Comparison of ENCODE assay signal across 2 cellular contexts in the genomic region with DNA sequence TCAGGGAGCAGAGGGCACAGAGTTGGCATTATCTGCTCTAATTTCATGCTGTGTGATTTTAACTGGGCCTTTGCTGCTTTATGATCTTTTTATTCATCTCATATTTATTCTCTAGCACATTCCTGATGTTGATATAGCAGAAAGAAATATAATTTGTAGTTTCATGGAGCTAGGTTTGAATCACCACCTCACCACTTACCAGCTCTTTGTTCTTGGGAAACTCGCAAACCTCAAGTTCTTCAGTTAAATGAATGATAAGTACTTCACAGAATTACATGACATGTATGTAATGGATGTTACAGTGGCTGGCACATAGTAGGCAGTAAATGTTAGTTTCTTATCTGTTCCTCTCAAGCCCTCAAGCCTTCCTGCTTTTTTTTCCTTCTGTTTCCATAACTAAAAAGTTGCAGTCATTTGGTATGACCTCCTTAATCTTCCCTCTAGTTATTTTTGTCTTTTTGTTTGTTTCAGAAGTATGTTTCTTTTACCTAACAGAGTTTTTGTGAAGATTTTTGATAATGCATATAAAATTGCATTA.
A peak's percentile ranks its signal among the peaks of the same experiment; 100 is the strongest.
TF ChIP-seq lines count a peak whose summit lies in the region.

No MANE protein-coding gene starts in this region.

TF ChIP-seq in HEK293, 187 proteins besides CTCF, POLR2A, EP300 and RAD21:
- TF ChIP-seq, protein P1, sequence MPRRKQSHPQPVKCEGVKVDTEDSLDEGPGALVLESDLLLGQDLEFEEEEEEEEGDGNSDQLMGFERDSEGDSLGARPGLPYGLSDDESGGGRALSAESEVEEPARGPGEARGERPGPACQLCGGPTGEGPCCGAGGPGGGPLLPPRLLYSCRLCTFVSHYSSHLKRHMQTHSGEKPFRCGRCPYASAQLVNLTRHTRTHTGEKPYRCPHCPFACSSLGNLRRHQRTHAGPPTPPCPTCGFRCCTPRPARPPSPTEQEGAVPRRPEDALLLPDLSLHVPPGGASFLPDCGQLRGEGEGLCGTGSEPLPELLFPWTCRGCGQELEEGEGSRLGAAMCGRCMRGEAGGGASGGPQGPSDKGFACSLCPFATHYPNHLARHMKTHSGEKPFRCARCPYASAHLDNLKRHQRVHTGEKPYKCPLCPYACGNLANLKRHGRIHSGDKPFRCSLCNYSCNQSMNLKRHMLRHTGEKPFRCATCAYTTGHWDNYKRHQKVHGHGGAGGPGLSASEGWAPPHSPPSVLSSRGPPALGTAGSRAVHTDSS (tag by site-specific recombination; IDR thresholded peaks at IDR 0.05), result no peak
- TF ChIP-seq, protein P2, sequence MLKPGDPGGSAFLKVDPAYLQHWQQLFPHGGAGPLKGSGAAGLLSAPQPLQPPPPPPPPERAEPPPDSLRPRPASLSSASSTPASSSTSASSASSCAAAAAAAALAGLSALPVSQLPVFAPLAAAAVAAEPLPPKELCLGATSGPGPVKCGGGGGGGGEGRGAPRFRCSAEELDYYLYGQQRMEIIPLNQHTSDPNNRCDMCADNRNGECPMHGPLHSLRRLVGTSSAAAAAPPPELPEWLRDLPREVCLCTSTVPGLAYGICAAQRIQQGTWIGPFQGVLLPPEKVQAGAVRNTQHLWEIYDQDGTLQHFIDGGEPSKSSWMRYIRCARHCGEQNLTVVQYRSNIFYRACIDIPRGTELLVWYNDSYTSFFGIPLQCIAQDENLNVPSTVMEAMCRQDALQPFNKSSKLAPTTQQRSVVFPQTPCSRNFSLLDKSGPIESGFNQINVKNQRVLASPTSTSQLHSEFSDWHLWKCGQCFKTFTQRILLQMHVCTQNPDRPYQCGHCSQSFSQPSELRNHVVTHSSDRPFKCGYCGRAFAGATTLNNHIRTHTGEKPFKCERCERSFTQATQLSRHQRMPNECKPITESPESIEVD (tag by site-specific recombination; IDR thresholded peaks at IDR 0.05), result peak; percentile 60

TF ChIP-seq in K562, 482 proteins besides CTCF, POLR2A, EP300 and RAD21:
- TF ChIP-seq SOX6 (IDR thresholded peaks at IDR 0.05), result peak; percentile 35; the same call in 1 of the 2 replicates
- peak; percentile 7; the same call in 1 of the 2 replicates for TF ChIP-seq JUND (IDR thresholded peaks at IDR 0.05; ENCODE audit: borderline replicate concordance, low read depth, low read length)
- no peak for TF ChIP-seq JUND (tag; IDR thresholded peaks at IDR 0.05; ENCODE audit: borderline replicate concordance, low read depth, low read length)
- TF ChIP-seq ZNF76 (CRISPR knock-in tag; IDR thresholded peaks at IDR 0.05; ENCODE audit: borderline replicate concordance), result no peak
- TF ChIP-seq, protein P3, sequence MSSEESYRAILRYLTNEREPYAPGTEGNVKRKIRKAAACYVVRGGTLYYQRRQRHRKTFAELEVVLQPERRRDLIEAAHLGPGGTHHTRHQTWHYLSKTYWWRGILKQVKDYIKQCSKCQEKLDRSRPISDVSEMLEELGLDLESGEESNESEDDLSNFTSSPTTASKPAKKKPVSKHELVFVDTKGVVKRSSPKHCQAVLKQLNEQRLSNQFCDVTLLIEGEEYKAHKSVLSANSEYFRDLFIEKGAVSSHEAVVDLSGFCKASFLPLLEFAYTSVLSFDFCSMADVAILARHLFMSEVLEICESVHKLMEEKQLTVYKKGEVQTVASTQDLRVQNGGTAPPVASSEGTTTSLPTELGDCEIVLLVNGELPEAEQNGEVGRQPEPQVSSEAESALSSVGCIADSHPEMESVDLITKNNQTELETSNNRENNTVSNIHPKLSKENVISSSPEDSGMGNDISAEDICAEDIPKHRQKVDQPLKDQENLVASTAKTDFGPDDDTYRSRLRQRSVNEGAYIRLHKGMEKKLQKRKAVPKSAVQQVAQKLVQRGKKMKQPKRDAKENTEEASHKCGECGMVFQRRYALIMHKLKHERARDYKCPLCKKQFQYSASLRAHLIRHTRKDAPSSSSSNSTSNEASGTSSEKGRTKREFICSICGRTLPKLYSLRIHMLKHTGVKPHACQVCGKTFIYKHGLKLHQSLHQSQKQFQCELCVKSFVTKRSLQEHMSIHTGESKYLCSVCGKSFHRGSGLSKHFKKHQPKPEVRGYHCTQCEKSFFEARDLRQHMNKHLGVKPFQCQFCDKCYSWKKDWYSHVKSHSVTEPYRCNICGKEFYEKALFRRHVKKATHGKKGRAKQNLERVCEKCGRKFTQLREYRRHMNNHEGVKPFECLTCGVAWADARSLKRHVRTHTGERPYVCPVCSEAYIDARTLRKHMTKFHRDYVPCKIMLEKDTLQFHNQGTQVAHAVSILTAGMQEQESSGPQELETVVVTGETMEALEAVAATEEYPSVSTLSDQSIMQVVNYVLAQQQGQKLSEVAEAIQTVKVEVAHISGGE (CRISPR knock-in tag; IDR thresholded peaks at IDR 0.05), result no peak
- TF ChIP-seq, protein P4, sequence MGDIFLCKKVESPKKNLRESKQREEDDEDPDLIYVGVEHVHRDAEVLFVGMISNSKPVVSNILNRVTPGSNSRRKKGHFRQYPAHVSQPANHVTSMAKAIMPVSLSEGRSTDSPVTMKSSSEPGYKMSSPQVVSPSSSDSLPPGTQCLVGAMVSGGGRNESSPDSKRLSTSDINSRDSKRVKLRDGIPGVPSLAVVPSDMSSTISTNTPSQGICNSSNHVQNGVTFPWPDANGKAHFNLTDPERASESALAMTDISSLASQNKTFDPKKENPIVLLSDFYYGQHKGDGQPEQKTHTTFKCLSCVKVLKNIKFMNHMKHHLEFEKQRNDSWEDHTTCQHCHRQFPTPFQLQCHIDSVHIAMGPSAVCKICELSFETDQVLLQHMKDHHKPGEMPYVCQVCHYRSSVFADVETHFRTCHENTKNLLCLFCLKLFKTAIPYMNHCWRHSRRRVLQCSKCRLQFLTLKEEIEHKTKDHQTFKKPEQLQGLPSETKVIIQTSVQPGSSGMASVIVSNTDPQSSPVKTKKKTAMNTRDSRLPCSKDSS (IDR thresholded peaks at IDR 0.05; ENCODE audit: low read depth, partially characterized antibody), result no peak
- TF ChIP-seq MTA2 (IDR thresholded peaks at IDR 0.05; ENCODE audit: low read depth), result peak; percentile 19; the same call in 1 of the 2 replicates
- TF ChIP-seq KLF1 (tag; IDR thresholded peaks at IDR 0.05), result no peak
- TF ChIP-seq TCF3 (CRISPR knock-in tag; IDR thresholded peaks at IDR 0.05), result peak; percentile 52
- 0 out of 4 replicates have a peak, but pooled peaks of 1 of the 2 experiments have one; percentile 28 for TF ChIP-seq HDAC1 (IDR thresholded peaks at IDR 0.05)
- TF ChIP-seq, protein P5, sequence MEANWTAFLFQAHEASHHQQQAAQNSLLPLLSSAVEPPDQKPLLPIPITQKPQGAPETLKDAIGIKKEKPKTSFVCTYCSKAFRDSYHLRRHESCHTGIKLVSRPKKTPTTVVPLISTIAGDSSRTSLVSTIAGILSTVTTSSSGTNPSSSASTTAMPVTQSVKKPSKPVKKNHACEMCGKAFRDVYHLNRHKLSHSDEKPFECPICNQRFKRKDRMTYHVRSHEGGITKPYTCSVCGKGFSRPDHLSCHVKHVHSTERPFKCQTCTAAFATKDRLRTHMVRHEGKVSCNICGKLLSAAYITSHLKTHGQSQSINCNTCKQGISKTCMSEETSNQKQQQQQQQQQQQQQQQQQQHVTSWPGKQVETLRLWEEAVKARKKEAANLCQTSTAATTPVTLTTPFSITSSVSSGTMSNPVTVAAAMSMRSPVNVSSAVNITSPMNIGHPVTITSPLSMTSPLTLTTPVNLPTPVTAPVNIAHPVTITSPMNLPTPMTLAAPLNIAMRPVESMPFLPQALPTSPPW (CRISPR knock-in tag; IDR thresholded peaks at IDR 0.05), result no peak
- 0 out of 2 replicates have a peak, but pooled peaks have one; percentile 10 for TF ChIP-seq ZNF384 (IDR thresholded peaks at IDR 0.05; ENCODE audit: low read depth, low read length)
- TF ChIP-seq NEUROD1 (IDR thresholded peaks at IDR 0.05; ENCODE audit: borderline replicate concordance, low read depth, low read length, partially characterized antibody), result no peak
- no peak for TF ChIP-seq ZNF696 (CRISPR knock-in tag; conservative IDR thresholded peaks at IDR 0.05)
- peak; percentile 71 for TF ChIP-seq ARID1B (IDR thresholded peaks at IDR 0.05)
- TF ChIP-seq PHF20 (IDR thresholded peaks at IDR 0.05; ENCODE audit: partially characterized antibody), result peak; percentile 37
- peak; percentile 61; the same call in 1 of the 2 replicates for TF ChIP-seq SMARCA4 (IDR thresholded peaks at IDR 0.05)
- TF ChIP-seq, protein P6, sequence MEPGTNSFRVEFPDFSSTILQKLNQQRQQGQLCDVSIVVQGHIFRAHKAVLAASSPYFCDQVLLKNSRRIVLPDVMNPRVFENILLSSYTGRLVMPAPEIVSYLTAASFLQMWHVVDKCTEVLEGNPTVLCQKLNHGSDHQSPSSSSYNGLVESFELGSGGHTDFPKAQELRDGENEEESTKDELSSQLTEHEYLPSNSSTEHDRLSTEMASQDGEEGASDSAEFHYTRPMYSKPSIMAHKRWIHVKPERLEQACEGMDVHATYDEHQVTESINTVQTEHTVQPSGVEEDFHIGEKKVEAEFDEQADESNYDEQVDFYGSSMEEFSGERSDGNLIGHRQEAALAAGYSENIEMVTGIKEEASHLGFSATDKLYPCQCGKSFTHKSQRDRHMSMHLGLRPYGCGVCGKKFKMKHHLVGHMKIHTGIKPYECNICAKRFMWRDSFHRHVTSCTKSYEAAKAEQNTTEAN (CRISPR knock-in tag; IDR thresholded peaks at IDR 0.05), result no peak
- TF ChIP-seq, protein P7, sequence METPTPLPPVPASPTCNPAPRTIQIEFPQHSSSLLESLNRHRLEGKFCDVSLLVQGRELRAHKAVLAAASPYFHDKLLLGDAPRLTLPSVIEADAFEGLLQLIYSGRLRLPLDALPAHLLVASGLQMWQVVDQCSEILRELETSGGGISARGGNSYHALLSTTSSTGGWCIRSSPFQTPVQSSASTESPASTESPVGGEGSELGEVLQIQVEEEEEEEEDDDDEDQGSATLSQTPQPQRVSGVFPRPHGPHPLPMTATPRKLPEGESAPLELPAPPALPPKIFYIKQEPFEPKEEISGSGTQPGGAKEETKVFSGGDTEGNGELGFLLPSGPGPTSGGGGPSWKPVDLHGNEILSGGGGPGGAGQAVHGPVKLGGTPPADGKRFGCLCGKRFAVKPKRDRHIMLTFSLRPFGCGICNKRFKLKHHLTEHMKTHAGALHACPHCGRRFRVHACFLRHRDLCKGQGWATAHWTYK (CRISPR knock-in tag; IDR thresholded peaks at IDR 0.05), result no peak
- no peak for TF ChIP-seq ZNF551 (CRISPR knock-in tag; IDR thresholded peaks at IDR 0.05)
- no peak for TF ChIP-seq HNRNPH1 (optimal IDR thresholded peaks at IDR 0.05; ENCODE audit: low read depth, low read length)
- TF ChIP-seq TAL1 (IDR thresholded peaks at IDR 0.05), result peak; percentile 34; the same call in 1 of the 2 replicates
- TF ChIP-seq MEIS2 (IDR thresholded peaks at IDR 0.05; ENCODE audit: partially characterized antibody), result peak; percentile 44
- peak; percentile 99 for TF ChIP-seq ZKSCAN1 (IDR thresholded peaks at IDR 0.05; ENCODE audit: low read depth, low read length)
- TF ChIP-seq CBFA2T3 (IDR thresholded peaks at IDR 0.05), result peak; percentile 44; the same call in 1 of the 2 replicates
- no peak for TF ChIP-seq ZBTB17 (CRISPR knock-in tag; IDR thresholded peaks at IDR 0.05)
- TF ChIP-seq TEAD4 (IDR thresholded peaks at IDR 0.05; ENCODE audit: low read length), result peak; percentile 48; the same call in 1 of the 2 replicates
- TF ChIP-seq TEAD4 (CRISPR knock-in tag; IDR thresholded peaks at IDR 0.05; ENCODE audit: borderline replicate concordance), result no peak
